9 cellular contexts compared by ENCODE assay signal in the genomic region with DNA sequence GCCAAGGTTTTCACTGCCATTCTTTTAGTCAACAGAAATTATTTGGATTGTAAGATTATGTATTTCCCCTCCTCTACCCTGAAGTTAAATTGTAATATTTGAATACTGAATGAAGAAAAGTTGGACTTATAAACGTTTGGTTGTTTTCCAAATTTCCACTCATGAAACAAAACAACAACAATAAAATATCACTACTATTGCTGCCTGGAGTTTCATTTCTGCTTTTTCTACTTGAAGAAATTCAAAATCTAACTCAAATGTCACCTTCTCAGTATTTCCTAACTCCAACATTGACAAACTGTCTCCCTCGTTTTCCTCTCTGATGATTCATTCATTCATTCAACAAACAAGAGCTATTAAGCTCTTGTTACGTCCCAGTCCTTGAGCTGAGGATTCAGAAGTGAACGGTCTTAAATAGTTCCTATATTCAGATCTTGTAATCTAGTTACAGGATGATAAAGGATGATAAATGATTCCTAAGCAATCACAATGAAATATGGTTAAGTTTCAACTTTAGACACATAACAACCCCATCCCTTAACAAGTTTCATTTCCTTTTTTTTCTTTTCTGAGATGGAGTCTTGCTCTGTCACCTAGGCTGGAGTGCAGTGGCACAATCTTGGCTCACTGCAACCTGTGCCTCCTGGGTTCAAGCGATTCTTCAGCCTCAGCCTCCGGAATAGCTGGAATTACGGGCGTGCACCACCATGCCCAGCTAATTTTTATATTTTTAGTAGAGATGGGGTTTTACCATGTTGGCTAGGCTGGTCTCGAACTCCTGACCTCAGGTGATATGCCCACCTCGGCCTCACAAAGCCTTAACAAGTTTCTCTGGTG. TPM values are rescaled to one million over a fixed set of nuclear protein-coding genes. Genes with fewer than 3 reads are reported as not detected.
DNase-seq lines count a peak whose midpoint lies in the region; ATAC-seq, FAIRE-seq and TF ChIP-seq lines count a peak whose summit lies in the region.
"Had no signal": no experiment of that assay in that cellular context is flagged by ENCODE, and none has a peak within 500 bp of the region (broad histone marks: within the 10 kb centered on the region; RNA-seq: fewer than 3 reads in every experiment).

No MANE protein-coding gene starts in this region.

- POLR2A ChIA-PET in AG04449 (lab: Yijun Ruan, JAX), result no interaction called here
- POLR2A ChIA-PET in GM12878 (lab: Charles Lee), result interaction anchor here (0.5 to 1.0 kb wide), 3 partner anchors 23 to 246 kb away, joined by 3 read pairs; no protein-coding TSS in a partner anchor

- H3K4me3 ChIP-seq in AG04449 (ENCODE audit: low read depth, low read length) (peak overlapping the region; percentile 72), GM12878 (peak overlapping the region; percentile 77), thoracic aorta (peak overlapping the region; percentile 92), pancreas (no peak overlapping the region), heart left ventricle (peak overlapping the region in 3 of 12 donors; percentile 69 to 86 (median 72))

- H3K79me2 ChIP-seq in GM12878 (ENCODE audit: control insufficient read depth, insufficient read depth, low read length), result peaks cover 59% of the 10 kb centered on the region

- CTCF ChIA-PET in AG04449 (lab: Yijun Ruan, JAX) (interaction anchor here (0.8 to 1.7 kb wide), 5 partner anchors 9 to 455 kb away, joined by 3 to 7 read pairs (median 4); a partner anchor contains a TSS), GM12878 (lab: Yijun Ruan, JAX) (interaction anchor here (0.8 to 2.6 kb wide), 5 partner anchors 10 to 29 kb away, joined by 3 to 17 read pairs (median 3); no protein-coding TSS in a partner anchor)

- no peak for TF ChIP-seq RAD21 in GM12878 (IDR thresholded peaks at IDR 0.05; ENCODE audit: insufficient read depth, low read depth, low read length)

- in situ Hi-C loops in GM12878 (cut with MboI), result no loop called here

- BruUV-seq in GM12878 (replicated peaks; lab: Mats Ljungman, UMichigan), result no TSS peak

- no peaks in the 10 kb centered on the region for H3K36me3 ChIP-seq in GM12878 (ENCODE audit: control insufficient read depth in 2 of 2, insufficient read depth in 2 of 2, low read length in 1 of 2)
- H3K36me3 ChIP-seq in thoracic aorta, result no peaks in the 10 kb centered on the region
- no peaks in the 10 kb centered on the region for H3K36me3 ChIP-seq in pancreas
- H3K36me3 ChIP-seq in heart left ventricle, result peaks cover 0 to 16% (median 5%) of the 10 kb centered on the region in 9 donors

- H3K4me1 ChIP-seq in GM12878 (ENCODE audit: control insufficient read depth, insufficient read depth, low read length) (peaks cover 8% of the 10 kb centered on the region), thoracic aorta (ENCODE audit: control insufficient read depth in 1 of 2, low read depth in 2 of 2) (peaks cover 11 to 12% of the 10 kb centered on the region in 2 donors), pancreas (peaks cover 0 to 3% (median 0%) of the 10 kb centered on the region in 3 donors), heart left ventricle (peaks cover 0 to 24% (median 7%) of the 10 kb centered on the region in 12 donors)

- no peaks in the 10 kb centered on the region for H4K20me1 ChIP-seq in GM12878 (ENCODE audit: control insufficient read depth, insufficient read depth)

- H3K4me2 ChIP-seq in GM12878 (ENCODE audit: control insufficient read depth, insufficient read depth), result peak overlapping the region; percentile 94

- RAD21 ChIA-PET in GM12878 (lab: Charles Lee; ENCODE audit: unreplicated experiment), result interaction anchor here (0.7 to 7.8 kb wide), 9 partner anchors 10 to 247 kb away, joined by 3 to 69 read pairs (median 4); a partner anchor contains a TSS

- WGBS in GM12878 (ENCODE audit: insufficient coverage, insufficient replicate concordance, low lambda C conversion rate, missing lambda C conversion rate), result under 1% methylated on average over 10 of the region's 10 CpGs
- WGBS in pancreas, 2 donors, result 85 to 87% methylated on average over 10 of the region's 10 CpGs
- WGBS in heart left ventricle, 4 donors, result 90 to 93% (median 92%) methylated on average over 10 of the region's 10 CpGs

- H3K9me3 ChIP-seq in GM12878 (replicated peaks; ENCODE audit: control insufficient read depth, insufficient read depth, low read length) (no peaks in the 10 kb centered on the region), thoracic aorta (no peaks in the 10 kb centered on the region), pancreas (no peaks in the 10 kb centered on the region), heart left ventricle (no peaks in the 10 kb centered on the region)

- peak; percentile 80 for FAIRE-seq in GM12878 (lab: Jason Lieb, UNC)
- FAIRE-seq in pancreas (lab: Jason Lieb, UNC), result no peak
- FAIRE-seq: colon had no signal

- SMC1A ChIA-PET in GM12878 (lab: Charles Lee; ENCODE audit: uncharacterized antibody, unreplicated experiment), result interaction anchor here (0.6 to 5.4 kb wide), 8 partner anchors 8 to 232 kb away, joined by 3 to 59 read pairs (median 4); no protein-coding TSS in a partner anchor

- H2AFZ ChIP-seq in GM12878 (ENCODE audit: control insufficient read depth, low read depth, low read length), result no peak overlapping the region

- ATAC-seq in HG03457 (IDR thresholded peaks at IDR 0.05; ENCODE audit: unreplicated experiment) (peak; percentile 38), GM12878 (peak; percentile 61), thoracic aorta (ENCODE audit: insufficient number of reproducible peaks, low FRiP score, low read depth) (no peak), pancreas (no peak), heart left ventricle (no peak)

- peak overlapping the region; percentile 93 for H3K9ac ChIP-seq in GM12878 (ENCODE audit: control insufficient read depth, insufficient read depth, low read length)

- TF ChIP-seq POLR2A in GM19193 (IDR thresholded peaks at IDR 0.05; ENCODE audit: extremely low read depth, insufficient read depth, insufficient read length) (peak; percentile 22), GM12878 (IDR thresholded peaks at IDR 0.05; ENCODE audit: low read depth, low read length) (no peak), heart left ventricle (IDR thresholded peaks at IDR 0.05) (no peak)

- intact Hi-C loops in GM12878 (cut with micrococcal nuclease; ENCODE audit: unreplicated experiment), result loop anchor here (2.0 to 5.0 kb wide), 2 partner anchors 208 to 248 kb away; a partner anchor contains a TSS
- intact Hi-C loops in pancreas (cut with DNase I), result no loop called here
- intact Hi-C loops in heart left ventricle (cut with DNase I), result loop anchor here in 1 of 10 donors (5.0 kb wide), 1 partner anchor 208 kb away; a partner anchor contains a TSS

- H3K27ac ChIP-seq in GM12878 (ENCODE audit: control insufficient read depth, insufficient read depth), result peak overlapping the region; percentile 93
- H3K27ac ChIP-seq in thoracic aorta, result no peak overlapping the region
- no peak overlapping the region for H3K27ac ChIP-seq in pancreas
- H3K27ac ChIP-seq in heart left ventricle, result no peak overlapping the region

- H3K27me3 ChIP-seq in GM12878 (replicated peaks in 1 of 2; ENCODE audit: control insufficient read depth in 2 of 2, insufficient read depth in 2 of 2, low read length in 1 of 2), result no peaks in the 10 kb centered on the region
- no peaks in the 10 kb centered on the region for H3K27me3 ChIP-seq in thoracic aorta (replicated peaks; ENCODE audit: insufficient read depth)
- H3K27me3 ChIP-seq in pancreas, result no peaks in the 10 kb centered on the region
- no peaks in the 10 kb centered on the region for H3K27me3 ChIP-seq in heart left ventricle

- TF ChIP-seq CTCF in AG04449 (IDR thresholded peaks at IDR 0.05; ENCODE audit: insufficient read depth, low read length, missing control alignments) (no peak), GM12878 (IDR thresholded peaks at IDR 0.05 in 2 of 3, conservative IDR thresholded peaks at IDR 0.05 in 1 of 3; ENCODE audit: control insufficient read depth in 2 of 3, extremely low read depth in 1 of 3, insufficient read depth in 1 of 3, low read depth in 3 of 3, low read length in 3 of 3) (no peak), thoracic aorta (IDR thresholded peaks at IDR 0.05) (no peak), pancreas (IDR thresholded peaks at IDR 0.05) (no peak), heart left ventricle (IDR thresholded peaks at IDR 0.05) (no peak)

- TF ChIP-seq EP300 in GM12878 (IDR thresholded peaks at IDR 0.05; ENCODE audit: borderline replicate concordance in 1 of 2, control insufficient read depth in 1 of 2, low read depth in 2 of 2, low read length in 2 of 2), result no peak; a peak in 1 of 4 replicates

- no peak for DNase-seq in AG04449 (ENCODE audit: low read depth, low spot score)
- peak; percentile 44 for DNase-seq in GM12878 (ENCODE audit: low read depth, low spot score)
- DNase-seq in thoracic aorta (ENCODE audit: low spot score), result no peak
- DNase-seq in pancreas, result no peak
- DNase-seq in DMS114 treated with DMSO at 0.1 percent for 48 hours (lab: John Stamatoyannopoulos, UW; ENCODE audit: unreplicated experiment), result no peak
- no peak for DNase-seq in heart left ventricle

RNA-seq across cellular contexts. Expression of a gene that starts 1.7 kb away (rescaled TPM):
- 76.0 and 77.0 TPM in 2 replicates for total RNA-seq in GM12878 (2013; cell fraction: nucleolus; rRNA removed)
- 25.0 and 27.6 TPM in 2 replicates for total RNA-seq in GM12878 (2014; rRNA removed)
- total RNA-seq in GM12878 (2014; rRNA removed; fragmentation: Illumina TruSeq; extraction: Trizol), result 25.2 and 26.7 TPM in 2 replicates
- total RNA-seq in GM12878 (2021), result 25.7 TPM in 2 replicates
- polyA plus RNA-seq in GM12878 (2011; ENCODE audit: low read depth), result 9.6 TPM
- 15.8 and 20.4 TPM in 2 replicates for polyA plus RNA-seq in GM12878 (2011; rRNA removed)
- polyA plus RNA-seq in GM12878 (2011; cell fraction: cytosol; rRNA removed), result 8.3 and 8.9 TPM in 2 replicates
- 15.4 and 16.4 TPM in 2 replicates for polyA plus RNA-seq in GM12878 (2011; cell fraction: nucleus; rRNA removed)
- 11.8 and 13.2 TPM in 2 replicates for polyA plus RNA-seq in GM12878 (2012)
- polyA plus RNA-seq in GM12878 (2014; fragmentation: Illumina TruSeq; extraction: Trizol), result 27.7 and 35.1 TPM in 2 replicates
- polyA plus RNA-seq in GM12878 (2014; fragmentation: Nextera tagmentation; extraction: Ambion mirVana), result 10 to 100 TPM in 1 of 2 experiments, 1 to 10 TPM in 1; 8.9 to 10.7 TPM
- 22.3 and 24.5 TPM in 2 replicates for polyA plus RNA-seq in GM12878 (2014; rRNA removed)
- polyA plus RNA-seq in GM12878 (2016; fragmentation: Nextera tagmentation; extraction: Ambion mirVana), result 10 to 100 TPM; 30.6 to 32.5 TPM
- polyA minus RNA-seq in GM12878 (2011; rRNA and poly(A)+ RNA removed), result 19.1 and 23.2 TPM in 2 replicates
- 5.0 and 6.8 TPM in 2 replicates for polyA minus RNA-seq in GM12878 (2011; cell fraction: cytosol; rRNA and poly(A)+ RNA removed)
- 17.0 and 27.1 TPM in 2 replicates for polyA minus RNA-seq in GM12878 (2011; cell fraction: nucleus; rRNA and poly(A)+ RNA removed)
- 10 to 100 TPM in 1 of 2 donors, 1 to 10 TPM in 1; 8.7 to 40.6 TPM for total RNA-seq in thoracic aorta
- 1 to 10 TPM; 1.2 to 4.2 (median 2.7) TPM for total RNA-seq in pancreas
- 1 to 10 TPM; 2.1 to 5.2 TPM for polyA plus RNA-seq in pancreas
- total RNA-seq in heart left ventricle, result 1 to 10 TPM; 1.4 to 7.1 (median 4.6) TPM
- polyA plus RNA-seq in heart left ventricle, result 1 to 10 TPM; 1.7 to 5.1 TPM

RNA-seq across cellular contexts. Expression of a gene that starts 24.8 kb away (rescaled TPM):
- 22.7 and 28.3 TPM in 2 replicates for total RNA-seq in GM12878 (2013; cell fraction: nucleolus; rRNA removed)
- total RNA-seq in GM12878 (2014; rRNA removed) (26.4 and 31.3 TPM in 2 replicates), GM12878 (2014; rRNA removed; fragmentation: Illumina TruSeq; extraction: Trizol) (31.3 and 33.9 TPM in 2 replicates), GM12878 (2021) (19.7 and 20.9 TPM in 2 replicates), thoracic aorta (10 to 100 TPM; 62.2 to 63.0 TPM), pancreas (10 to 100 TPM in 4 of 6 donors, 1 to 10 TPM in 2; 8.6 to 24.1 (median 14.8) TPM), heart left ventricle (10 to 100 TPM; 20.3 to 38.0 (median 25.8) TPM)
- 24.5 TPM for polyA plus RNA-seq in GM12878 (2011; ENCODE audit: low read depth)
- polyA plus RNA-seq in GM12878 (2011; rRNA removed) (39.4 and 54.3 TPM in 2 replicates), GM12878 (2014; fragmentation: Illumina TruSeq; extraction: Trizol) (25.9 and 29.5 TPM in 2 replicates), GM12878 (2014; fragmentation: Nextera tagmentation; extraction: Ambion mirVana) (10 to 100 TPM; 41.0 to 47.3 TPM), GM12878 (2014; rRNA removed) (27.0 and 34.2 TPM in 2 replicates), GM12878 (2016; fragmentation: Nextera tagmentation; extraction: Ambion mirVana) (10 to 100 TPM; 33.0 to 33.1 TPM), pancreas (10 to 100 TPM; 24.9 to 46.8 TPM), heart left ventricle (10 to 100 TPM; 21.4 to 23.0 TPM)
- polyA plus RNA-seq in GM12878 (2011; cell fraction: cytosol; rRNA removed), result 17.6 and 19.3 TPM in 2 replicates
- 35.3 and 51.7 TPM in 2 replicates for polyA plus RNA-seq in GM12878 (2011; cell fraction: nucleus; rRNA removed)
- polyA plus RNA-seq in GM12878 (2012), result 21.2 and 23.6 TPM in 2 replicates
- 10.6 and 11.5 TPM in 2 replicates for polyA minus RNA-seq in GM12878 (2011; rRNA and poly(A)+ RNA removed)
- polyA minus RNA-seq in GM12878 (2011; cell fraction: cytosol; rRNA and poly(A)+ RNA removed), result 2.2 and 2.7 TPM in 2 replicates
- 7.7 and 8.6 TPM in 2 replicates for polyA minus RNA-seq in GM12878 (2011; cell fraction: nucleus; rRNA and poly(A)+ RNA removed)

RNA-seq across cellular contexts. Expression of a gene that starts 55.3 kb away (rescaled TPM):
- total RNA-seq in GM12878 (2013; cell fraction: nucleolus; rRNA removed), result 5.8 and 6.1 TPM in 2 replicates
- 1.2 and 2.5 TPM in 2 replicates for total RNA-seq in GM12878 (2014; rRNA removed)
- total RNA-seq in GM12878 (2014; rRNA removed; fragmentation: Illumina TruSeq; extraction: Trizol), result 1.5 and 1.9 TPM in 2 replicates
- 1.0 and 2.2 TPM in 2 replicates for total RNA-seq in GM12878 (2021)
- polyA plus RNA-seq in GM12878 (2011; ENCODE audit: low read depth), result 4.6 TPM
- polyA plus RNA-seq in GM12878 (2011; rRNA removed), result 3.5 and 4.7 TPM in 2 replicates
- polyA plus RNA-seq in GM12878 (2011; cell fraction: cytosol; rRNA removed), result 0.47 and 1.2 TPM in 2 replicates
- polyA plus RNA-seq in GM12878 (2011; cell fraction: nucleus; rRNA removed), result 1.1 and 1.8 TPM in 2 replicates
- 1.9 and 2.0 TPM in 2 replicates for polyA plus RNA-seq in GM12878 (2012)
- polyA plus RNA-seq in GM12878 (2014; fragmentation: Illumina TruSeq; extraction: Trizol), result 1.1 and 2.6 TPM in 2 replicates
- polyA plus RNA-seq in GM12878 (2014; fragmentation: Nextera tagmentation; extraction: Ambion mirVana), result 1 to 10 TPM; 1.9 to 2.1 TPM
- 1.2 and 2.5 TPM in 2 replicates for polyA plus RNA-seq in GM12878 (2014; rRNA removed)
- 1 to 10 TPM; 1.6 to 1.8 TPM for polyA plus RNA-seq in GM12878 (2016; fragmentation: Nextera tagmentation; extraction: Ambion mirVana)
- polyA minus RNA-seq in GM12878 (2011; rRNA and poly(A)+ RNA removed), result 2.4 and 3.3 TPM in 2 replicates
- 0.80 TPM in 1 of 2 replicates, not detected in the other for polyA minus RNA-seq in GM12878 (2011; cell fraction: cytosol; rRNA and poly(A)+ RNA removed)
- polyA minus RNA-seq in GM12878 (2011; cell fraction: nucleus; rRNA and poly(A)+ RNA removed), result 1.1 and 2.4 TPM in 2 replicates
- total RNA-seq in thoracic aorta, result not detected
- total RNA-seq in pancreas, result 1 to 10 TPM in 1 of 6 donors, under 1 TPM in 5; 0.28 to 1.0 (median 0.49) TPM
- under 1 TPM; 0.23 to 0.33 TPM for polyA plus RNA-seq in pancreas
- 1 to 10 TPM in 2 of 9 donors, under 1 TPM in 4, not detected in 3; 0.28 to 1.8 (median 0.61) TPM for total RNA-seq in heart left ventricle
- under 1 TPM; 0.07 to 0.15 TPM for polyA plus RNA-seq in heart left ventricle

Comparison
In these comparisons a context has a peak if more than half of its experiments do, and no peak if none do; other contexts are left out.
1. H3K4me3 ChIP-seq: peak in AG04449 (single experiment), GM12878 (single experiment) and thoracic aorta (single experiment); none in pancreas (0 of 4).
2. ATAC-seq: peak in HG03457 (single experiment) and GM12878 (single experiment); none in thoracic aorta (single experiment), pancreas (0 of 4) and heart left ventricle (0 of 4).